Comparison of ENCODE assay signal across 8 cellular contexts in the genomic region with DNA sequence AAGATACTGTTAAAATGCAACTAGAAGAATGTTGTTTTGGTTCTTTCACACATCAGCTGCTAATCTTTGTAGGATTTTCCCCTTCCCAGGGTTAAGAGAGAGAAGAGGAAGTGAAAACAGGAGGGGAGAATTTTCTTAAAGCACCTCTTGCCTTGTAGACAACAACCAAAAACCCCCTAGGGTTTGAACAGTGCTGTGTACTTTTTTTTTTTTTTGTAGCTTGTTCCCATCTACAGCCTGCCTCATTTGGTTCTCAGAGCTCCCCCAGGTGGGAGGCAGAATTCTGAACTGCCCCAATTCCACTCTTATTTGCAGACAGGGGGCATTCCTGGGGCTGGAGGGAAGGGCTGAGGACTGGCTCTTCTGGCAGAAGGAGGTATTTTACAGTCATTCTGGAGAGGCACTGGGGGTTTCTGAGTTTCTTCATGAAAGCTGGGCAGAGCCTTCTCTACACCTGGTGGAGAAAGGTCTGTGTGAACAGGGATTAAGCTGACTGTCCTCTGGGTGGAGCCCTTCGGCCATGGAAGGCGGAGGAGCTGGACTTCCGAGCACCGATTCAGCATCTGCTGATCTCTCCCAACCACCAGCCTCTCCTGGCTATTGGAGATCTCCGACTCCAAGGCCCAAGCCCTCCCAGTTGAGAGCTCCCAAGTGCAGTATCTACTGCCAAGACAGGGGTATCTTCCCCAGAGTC. TPM values are rescaled to one million over a fixed set of nuclear protein-coding genes. Genes with fewer than 3 reads are reported as not detected.
DNase-seq lines count a peak whose midpoint lies in the region; ATAC-seq and TF ChIP-seq lines count a peak whose summit lies in the region.

No MANE protein-coding gene starts in this region.

- no peak overlapping the region for H2AFZ ChIP-seq in Karpas-422 (ENCODE audit: low read length)

- no peaks in the 10 kb centered on the region for H4K20me1 ChIP-seq in Karpas-422 (ENCODE audit: insufficient read depth, low read depth, low read length)

- DNase-seq in NCI-H524 (lab: John Stamatoyannopoulos, UW) (peak; percentile 15 to 42), NCI-H524 treated with DMSO at 0.1 percent for 48 hours (lab: John Stamatoyannopoulos, UW) (no peak), RWPE1 (ENCODE audit: low spot score) (peak; percentile 55), medulla oblongata (ENCODE audit: extremely low spot score) (peak; percentile 7), Karpas-422 (no peak)

- CTCF ChIA-PET in RWPE1 (lab: Yijun Ruan, JAX), result interaction anchor here (0.5 to 1.3 kb wide), 9 partner anchors 9 to 260 kb away, joined by 3 to 6 read pairs (median 4); no protein-coding TSS in a partner anchor

- no peaks in the 10 kb centered on the region for H3K9me2 ChIP-seq in Karpas-422 (replicated peaks; ENCODE audit: insufficient read depth, low read length)

- no peaks in the 10 kb centered on the region for H3K9me3 ChIP-seq in Karpas-422 (ENCODE audit: low read length)

- H3K4me3 ChIP-seq in Karpas-422 (ENCODE audit: low read length), result no peak overlapping the region

- H3K36me3 ChIP-seq in Karpas-422 (ENCODE audit: insufficient read depth, low read length), result no peaks in the 10 kb centered on the region

- H3K79me2 ChIP-seq in Karpas-422 (ENCODE audit: low read length), result no peaks in the 10 kb centered on the region

- TF ChIP-seq CTCF in RWPE1 (conservative IDR thresholded peaks at IDR 0.05; ENCODE audit: low read depth), result peak; percentile 13; the same call in 1 of the 2 replicates

- no peak overlapping the region for H3K4me2 ChIP-seq in Karpas-422 (ENCODE audit: low read depth, low read length, poor library complexity, severe bottlenecking)

- POLR2A ChIA-PET in RWPE1 (lab: Yijun Ruan, JAX; ENCODE audit: low non-redundant PET), result no interaction called here

- H3K27ac ChIP-seq in RWPE1 (no peak overlapping the region), cingulate gyrus (ENCODE audit: low read depth, low read length) (peak overlapping the region; percentile 10), Karpas-422 (ENCODE audit: low read length) (no peak overlapping the region)

- ATAC-seq in GM21360 (IDR thresholded peaks at IDR 0.05; ENCODE audit: unreplicated experiment) (peak; percentile 61), HG03520 (IDR thresholded peaks at IDR 0.05; ENCODE audit: unreplicated experiment) (peak; percentile 53)

- H3K4me1 ChIP-seq in Karpas-422 (ENCODE audit: low read length), result peaks cover 3% of the 10 kb centered on the region; the same call in 1 of the 2 replicates

- no peak overlapping the region for H3K9ac ChIP-seq in Karpas-422 (ENCODE audit: low read length)

- no peaks in the 10 kb centered on the region for H3K27me3 ChIP-seq in Karpas-422 (ENCODE audit: low read length)

RNA-seq across cellular contexts. Expression of a gene that starts 32.2 kb away (rescaled TPM):
- total RNA-seq in Karpas-422 (2014; rRNA removed; shearing (Covaris generic); ENCODE audit: low replicate concordance), result 68.6 and 72.2 TPM in 2 replicates

RNA-seq across cellular contexts. Expression of a gene that starts 49.5 kb away (rescaled TPM):
- not detected in 2 replicates for total RNA-seq in Karpas-422 (2014; rRNA removed; shearing (Covaris generic); ENCODE audit: low replicate concordance)

RNA-seq across cellular contexts. Expression of a gene that starts 50.2 kb away (rescaled TPM):
- total RNA-seq in Karpas-422 (2014; rRNA removed; shearing (Covaris generic); ENCODE audit: low replicate concordance), result not detected in 2 replicates

Comparison
In these comparisons a context has a peak if more than half of its experiments do, and no peak if none do; other contexts are left out.
1. DNase-seq: peak in NCI-H524 (2 of 2), RWPE1 (single experiment) and medulla oblongata (single experiment); none in NCI-H524 treated with DMSO at 0.1 percent for 48 hours (single experiment) and Karpas-422 (single experiment).